ENCODE assay signal across 1 cellular context in the genomic region with DNA sequence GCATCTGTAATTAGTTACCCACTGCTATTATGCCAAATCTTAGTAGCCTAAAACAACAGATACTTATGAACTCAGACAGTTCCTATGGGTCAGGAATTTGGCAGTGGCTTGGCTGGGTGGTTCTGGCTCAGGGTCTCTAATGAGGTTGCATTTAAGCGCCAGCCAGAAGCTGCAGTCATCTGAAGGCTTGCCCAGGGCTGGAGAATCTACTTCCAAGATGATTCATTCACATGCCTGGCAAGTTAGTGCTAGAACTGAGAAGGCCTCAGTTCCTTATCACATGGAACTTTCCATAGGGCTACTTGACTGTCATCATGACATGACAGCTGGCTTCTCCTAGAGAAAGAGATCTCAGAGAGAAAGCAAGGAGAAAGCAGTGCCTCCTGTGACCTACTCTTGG.
TF ChIP-seq lines count a peak whose summit lies in the region.

No MANE protein-coding gene starts in this region.

TF ChIP-seq in K562, 482 proteins besides CTCF, POLR2A, EP300 and RAD21 (continued from another document and continues in another):
- TF ChIP-seq, protein P1, sequence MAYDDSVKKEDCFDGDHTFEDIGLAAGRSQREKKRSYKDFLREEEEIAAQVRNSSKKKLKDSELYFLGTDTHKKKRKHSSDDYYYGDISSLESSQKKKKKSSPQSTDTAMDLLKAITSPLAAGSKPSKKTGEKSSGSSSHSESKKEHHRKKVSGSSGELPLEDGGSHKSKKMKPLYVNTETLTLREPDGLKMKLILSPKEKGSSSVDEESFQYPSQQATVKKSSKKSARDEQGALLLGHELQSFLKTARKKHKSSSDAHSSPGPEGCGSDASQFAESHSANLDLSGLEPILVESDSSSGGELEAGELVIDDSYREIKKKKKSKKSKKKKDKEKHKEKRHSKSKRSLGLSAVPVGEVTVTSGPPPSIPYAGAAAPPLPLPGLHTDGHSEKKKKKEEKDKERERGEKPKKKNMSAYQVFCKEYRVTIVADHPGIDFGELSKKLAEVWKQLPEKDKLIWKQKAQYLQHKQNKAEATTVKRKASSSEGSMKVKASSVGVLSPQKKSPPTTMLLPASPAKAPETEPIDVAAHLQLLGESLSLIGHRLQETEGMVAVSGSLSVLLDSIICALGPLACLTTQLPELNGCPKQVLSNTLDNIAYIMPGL (CRISPR knock-in tag; IDR thresholded peaks at IDR 0.05): no peak
- TF ChIP-seq ZFP1 (CRISPR knock-in tag; IDR thresholded peaks at IDR 0.05): no peak
- TF ChIP-seq, protein P2, sequence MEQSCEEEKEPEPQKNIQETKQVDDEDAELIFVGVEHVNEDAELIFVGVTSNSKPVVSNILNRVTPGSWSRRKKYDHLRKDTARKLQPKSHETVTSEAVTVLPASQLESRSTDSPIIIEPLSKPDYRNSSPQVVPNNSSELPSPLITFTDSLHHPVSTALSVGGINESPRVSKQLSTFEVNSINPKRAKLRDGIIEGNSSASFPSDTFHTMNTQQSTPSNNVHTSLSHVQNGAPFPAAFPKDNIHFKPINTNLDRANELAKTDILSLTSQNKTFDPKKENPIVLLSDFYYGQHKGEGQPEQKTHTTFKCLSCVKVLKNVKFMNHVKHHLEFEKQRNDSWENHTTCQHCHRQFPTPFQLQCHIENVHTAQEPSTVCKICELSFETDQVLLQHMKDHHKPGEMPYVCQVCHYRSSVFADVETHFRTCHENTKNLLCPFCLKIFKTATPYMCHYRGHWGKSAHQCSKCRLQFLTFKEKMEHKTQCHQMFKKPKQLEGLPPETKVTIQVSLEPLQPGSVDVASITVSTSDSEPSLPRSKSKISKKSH (CRISPR knock-in tag; IDR thresholded peaks at IDR 0.05): no peak
- TF ChIP-seq, protein P3, sequence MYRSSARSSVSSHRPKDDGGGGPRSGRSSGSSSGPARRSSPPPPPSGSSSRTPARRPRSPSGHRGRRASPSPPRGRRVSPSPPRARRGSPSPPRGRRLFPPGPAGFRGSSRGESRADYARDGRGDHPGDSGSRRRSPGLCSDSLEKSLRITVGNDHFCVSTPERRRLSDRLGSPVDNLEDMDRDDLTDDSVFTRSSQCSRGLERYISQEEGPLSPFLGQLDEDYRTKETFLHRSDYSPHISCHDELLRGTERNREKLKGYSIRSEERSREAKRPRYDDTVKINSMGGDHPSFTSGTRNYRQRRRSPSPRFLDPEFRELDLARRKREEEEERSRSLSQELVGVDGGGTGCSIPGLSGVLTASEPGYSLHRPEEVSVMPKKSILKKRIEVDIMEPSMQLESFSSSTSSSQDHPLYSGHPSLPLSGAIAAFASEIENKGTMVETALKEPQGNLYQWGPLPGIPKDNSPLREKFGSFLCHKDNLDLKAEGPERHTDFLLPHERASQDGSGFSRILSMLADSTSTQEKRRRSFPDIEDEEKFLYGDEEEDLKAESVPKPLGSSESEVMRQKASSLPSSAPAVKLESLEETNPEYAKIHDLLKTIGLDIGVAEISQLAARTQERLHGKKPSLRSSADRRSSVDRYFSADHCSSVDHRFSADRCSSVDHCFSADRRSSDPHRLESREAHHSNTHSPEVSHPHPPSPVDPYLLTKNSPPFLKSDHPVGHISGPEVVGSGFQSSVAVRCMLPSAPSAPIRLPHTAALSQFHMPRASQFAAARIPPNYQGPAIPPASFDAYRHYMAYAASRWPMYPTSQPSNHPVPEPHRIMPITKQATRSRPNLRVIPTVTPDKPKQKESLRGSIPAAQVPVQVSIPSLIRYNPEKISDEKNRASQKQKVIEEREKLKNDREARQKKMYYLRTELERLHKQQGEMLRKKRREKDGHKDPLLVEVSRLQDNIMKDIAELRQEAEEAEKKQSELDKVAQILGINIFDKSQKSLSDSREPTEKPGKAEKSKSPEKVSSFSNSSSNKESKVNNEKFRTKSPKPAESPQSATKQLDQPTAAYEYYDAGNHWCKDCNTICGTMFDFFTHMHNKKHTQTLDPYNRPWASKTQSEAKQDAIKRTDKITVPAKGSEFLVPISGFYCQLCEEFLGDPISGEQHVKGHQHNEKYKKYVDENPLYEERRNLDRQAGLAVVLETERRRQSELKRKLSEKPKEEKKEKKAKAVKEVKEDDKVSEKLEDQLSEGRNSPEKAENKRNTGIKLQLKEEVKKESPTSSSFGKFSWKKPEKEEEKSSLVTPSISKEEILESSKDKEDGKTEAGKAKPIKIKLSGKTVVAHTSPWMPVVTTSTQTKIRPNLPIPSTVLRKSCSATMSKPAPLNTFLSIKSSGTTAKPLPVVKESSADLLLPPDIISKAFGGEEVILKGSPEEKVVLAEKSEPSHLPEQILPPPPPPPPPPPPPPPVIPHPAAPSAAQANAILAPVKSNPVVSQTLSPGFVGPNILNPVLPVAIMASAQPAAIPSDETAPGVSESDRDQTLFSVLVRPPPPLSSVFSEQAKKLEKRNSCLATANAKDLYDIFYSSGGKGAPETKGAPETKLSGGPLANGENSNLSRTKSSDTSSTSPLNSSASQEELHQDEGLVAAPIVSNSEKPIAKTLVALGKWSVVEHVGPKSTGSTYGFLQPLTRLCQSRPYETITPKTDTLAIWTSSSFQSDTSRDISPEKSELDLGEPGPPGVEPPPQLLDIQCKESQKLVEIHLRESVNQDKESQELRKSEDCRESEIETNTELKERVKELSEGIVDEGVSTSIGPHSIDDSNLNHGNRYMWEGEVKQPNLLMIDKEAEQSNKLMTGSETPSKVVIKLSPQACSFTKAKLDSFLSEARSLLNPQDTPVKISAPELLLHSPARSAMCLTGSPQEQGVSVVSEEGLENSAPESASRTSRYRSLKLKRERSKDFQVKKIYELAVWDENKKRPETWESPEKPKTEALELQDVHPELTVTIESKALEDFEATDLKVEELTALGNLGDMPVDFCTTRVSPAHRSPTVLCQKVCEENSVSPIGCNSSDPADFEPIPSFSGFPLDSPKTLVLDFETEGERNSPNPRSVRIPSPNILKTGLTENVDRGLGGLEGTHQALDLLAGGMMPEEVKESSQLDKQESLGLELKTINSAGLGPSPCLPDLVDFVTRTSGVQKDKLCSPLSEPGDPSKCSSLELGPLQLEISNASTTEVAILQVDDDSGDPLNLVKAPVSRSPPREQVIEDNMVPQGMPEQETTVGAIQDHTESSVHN (IDR thresholded peaks at IDR 0.05; ENCODE audit: borderline replicate concordance in 1 of 2, low read depth in 1 of 2): no peak
- no peak for TF ChIP-seq CCNT2 (IDR thresholded peaks at IDR 0.05; ENCODE audit: borderline replicate concordance, extremely low read depth, insufficient read length, low read depth, low read length)
- TF ChIP-seq, protein P4, sequence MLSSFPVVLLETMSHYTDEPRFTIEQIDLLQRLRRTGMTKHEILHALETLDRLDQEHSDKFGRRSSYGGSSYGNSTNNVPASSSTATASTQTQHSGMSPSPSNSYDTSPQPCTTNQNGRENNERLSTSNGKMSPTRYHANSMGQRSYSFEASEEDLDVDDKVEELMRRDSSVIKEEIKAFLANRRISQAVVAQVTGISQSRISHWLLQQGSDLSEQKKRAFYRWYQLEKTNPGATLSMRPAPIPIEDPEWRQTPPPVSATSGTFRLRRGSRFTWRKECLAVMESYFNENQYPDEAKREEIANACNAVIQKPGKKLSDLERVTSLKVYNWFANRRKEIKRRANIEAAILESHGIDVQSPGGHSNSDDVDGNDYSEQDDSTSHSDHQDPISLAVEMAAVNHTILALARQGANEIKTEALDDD (IDR thresholded peaks at IDR 0.05): peak; percentile 77
- peak; percentile 12; the same call in 1 of the 2 replicates for TF ChIP-seq EP400 (IDR thresholded peaks at IDR 0.05)
- TF ChIP-seq JUN (IDR thresholded peaks at IDR 0.05; ENCODE audit: borderline replicate concordance, low read depth, low read length): peak; percentile 37; the same call in 1 of the 2 replicates
- no peak for TF ChIP-seq JUN (CRISPR knock-in tag; IDR thresholded peaks at IDR 0.05; ENCODE audit: borderline replicate concordance)
- TF ChIP-seq ARID1B (IDR thresholded peaks at IDR 0.05): peak; percentile 56
- TF ChIP-seq, protein P5, sequence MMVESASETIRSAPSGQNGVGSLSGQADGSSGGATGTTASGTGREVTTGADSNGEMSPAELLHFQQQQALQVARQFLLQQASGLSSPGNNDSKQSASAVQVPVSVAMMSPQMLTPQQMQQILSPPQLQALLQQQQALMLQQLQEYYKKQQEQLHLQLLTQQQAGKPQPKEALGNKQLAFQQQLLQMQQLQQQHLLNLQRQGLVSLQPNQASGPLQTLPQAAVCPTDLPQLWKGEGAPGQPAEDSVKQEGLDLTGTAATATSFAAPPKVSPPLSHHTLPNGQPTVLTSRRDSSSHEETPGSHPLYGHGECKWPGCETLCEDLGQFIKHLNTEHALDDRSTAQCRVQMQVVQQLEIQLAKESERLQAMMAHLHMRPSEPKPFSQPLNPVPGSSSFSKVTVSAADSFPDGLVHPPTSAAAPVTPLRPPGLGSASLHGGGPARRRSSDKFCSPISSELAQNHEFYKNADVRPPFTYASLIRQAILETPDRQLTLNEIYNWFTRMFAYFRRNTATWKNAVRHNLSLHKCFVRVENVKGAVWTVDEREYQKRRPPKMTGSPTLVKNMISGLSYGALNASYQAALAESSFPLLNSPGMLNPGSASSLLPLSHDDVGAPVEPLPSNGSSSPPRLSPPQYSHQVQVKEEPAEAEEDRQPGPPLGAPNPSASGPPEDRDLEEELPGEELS (CRISPR knock-in tag; IDR thresholded peaks at IDR 0.05; ENCODE audit: borderline replicate concordance): no peak
- TF ChIP-seq, protein P6, sequence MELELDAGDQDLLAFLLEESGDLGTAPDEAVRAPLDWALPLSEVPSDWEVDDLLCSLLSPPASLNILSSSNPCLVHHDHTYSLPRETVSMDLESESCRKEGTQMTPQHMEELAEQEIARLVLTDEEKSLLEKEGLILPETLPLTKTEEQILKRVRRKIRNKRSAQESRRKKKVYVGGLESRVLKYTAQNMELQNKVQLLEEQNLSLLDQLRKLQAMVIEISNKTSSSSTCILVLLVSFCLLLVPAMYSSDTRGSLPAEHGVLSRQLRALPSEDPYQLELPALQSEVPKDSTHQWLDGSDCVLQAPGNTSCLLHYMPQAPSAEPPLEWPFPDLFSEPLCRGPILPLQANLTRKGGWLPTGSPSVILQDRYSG (tag; conservative IDR thresholded peaks at IDR 0.05; ENCODE audit: low read depth): no peak
- TF ChIP-seq, protein P7, sequence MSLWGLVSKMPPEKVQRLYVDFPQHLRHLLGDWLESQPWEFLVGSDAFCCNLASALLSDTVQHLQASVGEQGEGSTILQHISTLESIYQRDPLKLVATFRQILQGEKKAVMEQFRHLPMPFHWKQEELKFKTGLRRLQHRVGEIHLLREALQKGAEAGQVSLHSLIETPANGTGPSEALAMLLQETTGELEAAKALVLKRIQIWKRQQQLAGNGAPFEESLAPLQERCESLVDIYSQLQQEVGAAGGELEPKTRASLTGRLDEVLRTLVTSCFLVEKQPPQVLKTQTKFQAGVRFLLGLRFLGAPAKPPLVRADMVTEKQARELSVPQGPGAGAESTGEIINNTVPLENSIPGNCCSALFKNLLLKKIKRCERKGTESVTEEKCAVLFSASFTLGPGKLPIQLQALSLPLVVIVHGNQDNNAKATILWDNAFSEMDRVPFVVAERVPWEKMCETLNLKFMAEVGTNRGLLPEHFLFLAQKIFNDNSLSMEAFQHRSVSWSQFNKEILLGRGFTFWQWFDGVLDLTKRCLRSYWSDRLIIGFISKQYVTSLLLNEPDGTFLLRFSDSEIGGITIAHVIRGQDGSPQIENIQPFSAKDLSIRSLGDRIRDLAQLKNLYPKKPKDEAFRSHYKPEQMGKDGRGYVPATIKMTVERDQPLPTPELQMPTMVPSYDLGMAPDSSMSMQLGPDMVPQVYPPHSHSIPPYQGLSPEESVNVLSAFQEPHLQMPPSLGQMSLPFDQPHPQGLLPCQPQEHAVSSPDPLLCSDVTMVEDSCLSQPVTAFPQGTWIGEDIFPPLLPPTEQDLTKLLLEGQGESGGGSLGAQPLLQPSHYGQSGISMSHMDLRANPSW (CRISPR knock-in tag; IDR thresholded peaks at IDR 0.05): no peak
- TF ChIP-seq, protein P8, sequence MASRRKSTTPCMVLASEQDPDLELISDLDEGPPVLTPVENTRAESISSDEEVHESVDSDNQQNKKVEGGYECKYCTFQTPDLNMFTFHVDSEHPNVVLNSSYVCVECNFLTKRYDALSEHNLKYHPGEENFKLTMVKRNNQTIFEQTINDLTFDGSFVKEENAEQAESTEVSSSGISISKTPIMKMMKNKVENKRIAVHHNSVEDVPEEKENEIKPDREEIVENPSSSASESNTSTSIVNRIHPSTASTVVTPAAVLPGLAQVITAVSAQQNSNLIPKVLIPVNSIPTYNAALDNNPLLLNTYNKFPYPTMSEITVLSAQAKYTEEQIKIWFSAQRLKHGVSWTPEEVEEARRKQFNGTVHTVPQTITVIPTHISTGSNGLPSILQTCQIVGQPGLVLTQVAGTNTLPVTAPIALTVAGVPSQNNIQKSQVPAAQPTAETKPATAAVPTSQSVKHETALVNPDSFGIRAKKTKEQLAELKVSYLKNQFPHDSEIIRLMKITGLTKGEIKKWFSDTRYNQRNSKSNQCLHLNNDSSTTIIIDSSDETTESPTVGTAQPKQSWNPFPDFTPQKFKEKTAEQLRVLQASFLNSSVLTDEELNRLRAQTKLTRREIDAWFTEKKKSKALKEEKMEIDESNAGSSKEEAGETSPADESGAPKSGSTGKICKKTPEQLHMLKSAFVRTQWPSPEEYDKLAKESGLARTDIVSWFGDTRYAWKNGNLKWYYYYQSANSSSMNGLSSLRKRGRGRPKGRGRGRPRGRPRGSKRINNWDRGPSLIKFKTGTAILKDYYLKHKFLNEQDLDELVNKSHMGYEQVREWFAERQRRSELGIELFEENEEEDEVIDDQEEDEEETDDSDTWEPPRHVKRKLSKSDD (conservative IDR thresholded peaks at IDR 0.05; ENCODE audit: low read length): no peak
- TF ChIP-seq, protein P9, sequence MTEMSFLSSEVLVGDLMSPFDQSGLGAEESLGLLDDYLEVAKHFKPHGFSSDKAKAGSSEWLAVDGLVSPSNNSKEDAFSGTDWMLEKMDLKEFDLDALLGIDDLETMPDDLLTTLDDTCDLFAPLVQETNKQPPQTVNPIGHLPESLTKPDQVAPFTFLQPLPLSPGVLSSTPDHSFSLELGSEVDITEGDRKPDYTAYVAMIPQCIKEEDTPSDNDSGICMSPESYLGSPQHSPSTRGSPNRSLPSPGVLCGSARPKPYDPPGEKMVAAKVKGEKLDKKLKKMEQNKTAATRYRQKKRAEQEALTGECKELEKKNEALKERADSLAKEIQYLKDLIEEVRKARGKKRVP (CRISPR knock-in tag; IDR thresholded peaks at IDR 0.05): no peak
- TF ChIP-seq, protein P10, sequence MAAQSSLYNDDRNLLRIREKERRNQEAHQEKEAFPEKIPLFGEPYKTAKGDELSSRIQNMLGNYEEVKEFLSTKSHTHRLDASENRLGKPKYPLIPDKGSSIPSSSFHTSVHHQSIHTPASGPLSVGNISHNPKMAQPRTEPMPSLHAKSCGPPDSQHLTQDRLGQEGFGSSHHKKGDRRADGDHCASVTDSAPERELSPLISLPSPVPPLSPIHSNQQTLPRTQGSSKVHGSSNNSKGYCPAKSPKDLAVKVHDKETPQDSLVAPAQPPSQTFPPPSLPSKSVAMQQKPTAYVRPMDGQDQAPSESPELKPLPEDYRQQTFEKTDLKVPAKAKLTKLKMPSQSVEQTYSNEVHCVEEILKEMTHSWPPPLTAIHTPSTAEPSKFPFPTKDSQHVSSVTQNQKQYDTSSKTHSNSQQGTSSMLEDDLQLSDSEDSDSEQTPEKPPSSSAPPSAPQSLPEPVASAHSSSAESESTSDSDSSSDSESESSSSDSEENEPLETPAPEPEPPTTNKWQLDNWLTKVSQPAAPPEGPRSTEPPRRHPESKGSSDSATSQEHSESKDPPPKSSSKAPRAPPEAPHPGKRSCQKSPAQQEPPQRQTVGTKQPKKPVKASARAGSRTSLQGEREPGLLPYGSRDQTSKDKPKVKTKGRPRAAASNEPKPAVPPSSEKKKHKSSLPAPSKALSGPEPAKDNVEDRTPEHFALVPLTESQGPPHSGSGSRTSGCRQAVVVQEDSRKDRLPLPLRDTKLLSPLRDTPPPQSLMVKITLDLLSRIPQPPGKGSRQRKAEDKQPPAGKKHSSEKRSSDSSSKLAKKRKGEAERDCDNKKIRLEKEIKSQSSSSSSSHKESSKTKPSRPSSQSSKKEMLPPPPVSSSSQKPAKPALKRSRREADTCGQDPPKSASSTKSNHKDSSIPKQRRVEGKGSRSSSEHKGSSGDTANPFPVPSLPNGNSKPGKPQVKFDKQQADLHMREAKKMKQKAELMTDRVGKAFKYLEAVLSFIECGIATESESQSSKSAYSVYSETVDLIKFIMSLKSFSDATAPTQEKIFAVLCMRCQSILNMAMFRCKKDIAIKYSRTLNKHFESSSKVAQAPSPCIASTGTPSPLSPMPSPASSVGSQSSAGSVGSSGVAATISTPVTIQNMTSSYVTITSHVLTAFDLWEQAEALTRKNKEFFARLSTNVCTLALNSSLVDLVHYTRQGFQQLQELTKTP (IDR thresholded peaks at IDR 0.05; ENCODE audit: low read depth in 1 of 2, partially characterized antibody in 2 of 2): no peak
- TF ChIP-seq FOS (IDR thresholded peaks at IDR 0.05; ENCODE audit: extremely low read depth, insufficient read length): peak; percentile 9
